Comparison of ENCODE assay signal across 33 cellular contexts in genomic region chrX:52341493-52341892, GRCh38. TPM values are rescaled to one million over a fixed set of nuclear protein-coding genes. Genes with fewer than 3 reads are reported as not detected.
DNase-seq lines count a peak whose midpoint lies in the region; ATAC-seq and TF ChIP-seq lines count a peak whose summit lies in the region.
"Had no signal": no experiment of that assay in that cellular context is flagged by ENCODE, and none has a peak within 500 bp of the region (broad histone marks: within the 10 kb centered on the region; RNA-seq: fewer than 3 reads in every experiment).

No MANE protein-coding gene starts in this region.

- H3K27ac Mint-ChIP-seq in activated naive CD4-positive, alpha-beta T cell treated with anti-CD3 and anti-CD28 coated beads, Interleukin-2, amount 50 U/mL, for 72 hours, result no peak overlapping the region
- H3K27ac Mint-ChIP-seq: activated CD4-positive, alpha-beta T cell treated with anti-CD3 and anti-CD28 coated beads, Interleukin-2, amount 10 ng/mL, durations not matched to agents 24 days and 14 days; CD4-positive, CD25-positive, alpha-beta regulatory T cell; T-helper 2 cell treated with Interferon-gamma antibody and Interleukin-4, amounts not matched to agents 5 μg/mL and 100 μg/mL, for 36 hours had no signal

- intact Hi-C loops in sciatic nerve (cut with DNase I), result no loop called here

- no peaks in the 10 kb centered on the region for H3K4me1 ChIP-seq in foreskin keratinocyte
- H3K4me1 ChIP-seq: HAP-1, upper lobe of right lung had no signal

- no peaks in the 10 kb centered on the region for H3K27me3 ChIP-seq in foreskin keratinocyte
- H3K27me3 ChIP-seq: brain microvascular endothelial cell, ovary, upper lobe of right lung had no signal

- no peaks in the 10 kb centered on the region for H3K9me3 Mint-ChIP-seq in activated naive CD4-positive, alpha-beta T cell treated with anti-CD3 and anti-CD28 coated beads, Interleukin-2, amount 50 U/mL, for 72 hours
- H3K9me3 Mint-ChIP-seq: activated CD4-positive, alpha-beta T cell treated with anti-CD3 and anti-CD28 coated beads, Interleukin-2, amount 10 ng/mL, durations not matched to agents 24 days and 14 days; activated T-cell treated with anti-CD3 and anti-CD28 coated beads, Interleukin-2, amount 50 U/mL, for 4 hours; T-helper 2 cell treated with Interferon-gamma antibody and Interleukin-4, amounts not matched to agents 5 μg/mL and 100 μg/mL, for 36 hours had no signal

- H3K36me3 Mint-ChIP-seq in activated naive CD4-positive, alpha-beta T cell treated with anti-CD3 and anti-CD28 coated beads, Interleukin-2, amount 50 U/mL, for 72 hours, result no peaks in the 10 kb centered on the region
- H3K36me3 Mint-ChIP-seq: CD4-positive, CD25-positive, alpha-beta regulatory T cell had no signal

- no peak for TF ChIP-seq CTCF in foreskin keratinocyte (conservative IDR thresholded peaks at IDR 0.05)

- ATAC-seq in activated naive CD4-positive, alpha-beta T cell treated with anti-CD3 and anti-CD28 coated beads, Interleukin-2, amount 50 U/mL, for 72 hours, result peak; percentile 31 to 43
- peak; percentile 19 for ATAC-seq in foreskin keratinocyte
- no peak for ATAC-seq in HG03025 (IDR thresholded peaks at IDR 0.05; ENCODE audit: low FRiP score, unreplicated experiment)
- ATAC-seq in sciatic nerve, result no peak
- ATAC-seq: activated T-cell treated with anti-CD3 and anti-CD28 coated beads, Interleukin-2, amount 50 U/mL, for 4 hours; Right ventricle myocardium inferior; upper lobe of right lung had no signal

- no peak overlapping the region for H3K27ac ChIP-seq in foreskin keratinocyte
- H3K27ac ChIP-seq: 22Rv1, brain microvascular endothelial cell, ovary, upper lobe of right lung, VCaP had no signal

- no peak for DNase-seq in activated naive CD4-positive, alpha-beta T cell treated with anti-CD3 and anti-CD28 coated beads, Interleukin-2, amount 50 U/mL, for 72 hours (ENCODE audit: low spot score in 2 of 2)
- no peak for DNase-seq in activated naive CD4-positive, alpha-beta T cell treated with Interleukin-2 at 50 U/mL for 16 hours
- DNase-seq in RPMI7951 (ENCODE audit: low read depth) (peak; percentile 56), foreskin keratinocyte (no peak), DMS79 treated with DMSO at 0.1 percent for 48 hours (lab: John Stamatoyannopoulos, UW) (no peak), sciatic nerve (ENCODE audit: low spot score) (no peak)
- DNase-seq in stimulated activated CD4-positive, alpha-beta T cell treated with anti-CD3 and anti-CD28 coated beads, Interleukin-1b, Interleukin-23, amount 100 ng/mL, for 48 hours, result no peak
- DNase-seq: activated CD4-positive, alpha-beta T cell treated with anti-CD3 and anti-CD28 coated beads, Interleukin-2, amount 10 ng/mL, durations not matched to agents 24 days and 14 days; activated T-cell treated with anti-CD3 and anti-CD28 coated beads, Interleukin-2, amount 50 U/mL, for 4 hours; amniotic stem cell; brain microvascular endothelial cell; CD4-positive, CD25-positive, alpha-beta regulatory T cell; GDM1; head of caudate nucleus; KBM-7; kidney glomerular epithelial cell; MM.1S; NCI-H1417; NCI-H2081; NCI-H226; NCI-H82; ovary; retina; upper lobe of right lung had no signal

RNA-seq across cellular contexts. Expression of gene XAGE2, which starts 27.3 kb away (rescaled TPM):
- not detected for total RNA-seq in activated naive CD4-positive, alpha-beta T cell treated with anti-CD3 and anti-CD28 coated beads, Interleukin-2, amount 50 U/mL, for 72 hours
- total RNA-seq in RPMI7951 (2014; rRNA removed; shearing (Covaris generic)), result not detected in 2 replicates
- not detected in 2 replicates for total RNA-seq in foreskin keratinocyte
- not detected in 2 replicates for polyA plus RNA-seq in foreskin keratinocyte
- total RNA-seq in sciatic nerve, result 1.7 TPM
- total RNA-seq: activated CD4-positive, alpha-beta T cell treated with anti-CD3 and anti-CD28 coated beads, Interleukin-2, amount 10 ng/mL, durations not matched to agents 24 days and 14 days; activated CD8-positive, alpha-beta memory T cell treated with anti-CD3 and anti-CD28 coated beads for 36 hours; activated T-cell treated with anti-CD3 and anti-CD28 coated beads, Interleukin-2, amount 50 U/mL, for 4 hours; CD4-positive, CD25-positive, alpha-beta regulatory T cell; lung microvascular endothelial cell; ovary; Right ventricle myocardium inferior had no signal
- polyA plus RNA-seq: CD4-positive, CD25-positive, alpha-beta regulatory T cell; neural cell; ovary had no signal

Comparison
In these comparisons a context has a peak if more than half of its experiments do, and no peak if none do; other contexts are left out.
1. ATAC-seq: peak in activated naive CD4-positive, alpha-beta T cell treated with anti-CD3 and anti-CD28 coated beads, Interleukin-2, amount 50 U/mL, for 72 hours (2 of 2) and foreskin keratinocyte (single experiment); none in HG03025 (single experiment) and sciatic nerve (single experiment).